ENCODE assay signal across 1 cellular context in the genomic region with DNA sequence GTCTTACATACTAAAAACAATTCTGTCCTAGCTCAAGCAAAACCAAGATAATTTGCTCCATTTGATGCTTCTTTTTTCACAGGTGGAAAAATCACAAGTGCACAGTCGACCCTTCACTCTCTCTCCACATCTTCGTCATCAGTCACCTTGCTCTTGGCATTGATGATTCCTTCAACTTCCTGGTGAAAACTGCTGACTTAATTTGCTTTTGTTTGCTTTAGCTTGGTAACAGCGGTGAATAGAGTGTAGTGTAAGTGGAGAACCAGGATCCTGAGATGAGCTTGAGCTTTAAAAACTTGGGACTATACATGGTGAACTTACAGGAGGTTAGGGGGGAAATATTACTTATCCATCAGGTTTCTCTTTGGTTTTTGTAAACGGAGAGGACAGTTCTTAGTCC.
TF ChIP-seq lines count a peak whose summit lies in the region.

No MANE protein-coding gene starts in this region.

TF ChIP-seq in H1, 55 proteins besides CTCF, POLR2A, EP300 and RAD21 (continued from another document):
- TF ChIP-seq, protein P1, sequence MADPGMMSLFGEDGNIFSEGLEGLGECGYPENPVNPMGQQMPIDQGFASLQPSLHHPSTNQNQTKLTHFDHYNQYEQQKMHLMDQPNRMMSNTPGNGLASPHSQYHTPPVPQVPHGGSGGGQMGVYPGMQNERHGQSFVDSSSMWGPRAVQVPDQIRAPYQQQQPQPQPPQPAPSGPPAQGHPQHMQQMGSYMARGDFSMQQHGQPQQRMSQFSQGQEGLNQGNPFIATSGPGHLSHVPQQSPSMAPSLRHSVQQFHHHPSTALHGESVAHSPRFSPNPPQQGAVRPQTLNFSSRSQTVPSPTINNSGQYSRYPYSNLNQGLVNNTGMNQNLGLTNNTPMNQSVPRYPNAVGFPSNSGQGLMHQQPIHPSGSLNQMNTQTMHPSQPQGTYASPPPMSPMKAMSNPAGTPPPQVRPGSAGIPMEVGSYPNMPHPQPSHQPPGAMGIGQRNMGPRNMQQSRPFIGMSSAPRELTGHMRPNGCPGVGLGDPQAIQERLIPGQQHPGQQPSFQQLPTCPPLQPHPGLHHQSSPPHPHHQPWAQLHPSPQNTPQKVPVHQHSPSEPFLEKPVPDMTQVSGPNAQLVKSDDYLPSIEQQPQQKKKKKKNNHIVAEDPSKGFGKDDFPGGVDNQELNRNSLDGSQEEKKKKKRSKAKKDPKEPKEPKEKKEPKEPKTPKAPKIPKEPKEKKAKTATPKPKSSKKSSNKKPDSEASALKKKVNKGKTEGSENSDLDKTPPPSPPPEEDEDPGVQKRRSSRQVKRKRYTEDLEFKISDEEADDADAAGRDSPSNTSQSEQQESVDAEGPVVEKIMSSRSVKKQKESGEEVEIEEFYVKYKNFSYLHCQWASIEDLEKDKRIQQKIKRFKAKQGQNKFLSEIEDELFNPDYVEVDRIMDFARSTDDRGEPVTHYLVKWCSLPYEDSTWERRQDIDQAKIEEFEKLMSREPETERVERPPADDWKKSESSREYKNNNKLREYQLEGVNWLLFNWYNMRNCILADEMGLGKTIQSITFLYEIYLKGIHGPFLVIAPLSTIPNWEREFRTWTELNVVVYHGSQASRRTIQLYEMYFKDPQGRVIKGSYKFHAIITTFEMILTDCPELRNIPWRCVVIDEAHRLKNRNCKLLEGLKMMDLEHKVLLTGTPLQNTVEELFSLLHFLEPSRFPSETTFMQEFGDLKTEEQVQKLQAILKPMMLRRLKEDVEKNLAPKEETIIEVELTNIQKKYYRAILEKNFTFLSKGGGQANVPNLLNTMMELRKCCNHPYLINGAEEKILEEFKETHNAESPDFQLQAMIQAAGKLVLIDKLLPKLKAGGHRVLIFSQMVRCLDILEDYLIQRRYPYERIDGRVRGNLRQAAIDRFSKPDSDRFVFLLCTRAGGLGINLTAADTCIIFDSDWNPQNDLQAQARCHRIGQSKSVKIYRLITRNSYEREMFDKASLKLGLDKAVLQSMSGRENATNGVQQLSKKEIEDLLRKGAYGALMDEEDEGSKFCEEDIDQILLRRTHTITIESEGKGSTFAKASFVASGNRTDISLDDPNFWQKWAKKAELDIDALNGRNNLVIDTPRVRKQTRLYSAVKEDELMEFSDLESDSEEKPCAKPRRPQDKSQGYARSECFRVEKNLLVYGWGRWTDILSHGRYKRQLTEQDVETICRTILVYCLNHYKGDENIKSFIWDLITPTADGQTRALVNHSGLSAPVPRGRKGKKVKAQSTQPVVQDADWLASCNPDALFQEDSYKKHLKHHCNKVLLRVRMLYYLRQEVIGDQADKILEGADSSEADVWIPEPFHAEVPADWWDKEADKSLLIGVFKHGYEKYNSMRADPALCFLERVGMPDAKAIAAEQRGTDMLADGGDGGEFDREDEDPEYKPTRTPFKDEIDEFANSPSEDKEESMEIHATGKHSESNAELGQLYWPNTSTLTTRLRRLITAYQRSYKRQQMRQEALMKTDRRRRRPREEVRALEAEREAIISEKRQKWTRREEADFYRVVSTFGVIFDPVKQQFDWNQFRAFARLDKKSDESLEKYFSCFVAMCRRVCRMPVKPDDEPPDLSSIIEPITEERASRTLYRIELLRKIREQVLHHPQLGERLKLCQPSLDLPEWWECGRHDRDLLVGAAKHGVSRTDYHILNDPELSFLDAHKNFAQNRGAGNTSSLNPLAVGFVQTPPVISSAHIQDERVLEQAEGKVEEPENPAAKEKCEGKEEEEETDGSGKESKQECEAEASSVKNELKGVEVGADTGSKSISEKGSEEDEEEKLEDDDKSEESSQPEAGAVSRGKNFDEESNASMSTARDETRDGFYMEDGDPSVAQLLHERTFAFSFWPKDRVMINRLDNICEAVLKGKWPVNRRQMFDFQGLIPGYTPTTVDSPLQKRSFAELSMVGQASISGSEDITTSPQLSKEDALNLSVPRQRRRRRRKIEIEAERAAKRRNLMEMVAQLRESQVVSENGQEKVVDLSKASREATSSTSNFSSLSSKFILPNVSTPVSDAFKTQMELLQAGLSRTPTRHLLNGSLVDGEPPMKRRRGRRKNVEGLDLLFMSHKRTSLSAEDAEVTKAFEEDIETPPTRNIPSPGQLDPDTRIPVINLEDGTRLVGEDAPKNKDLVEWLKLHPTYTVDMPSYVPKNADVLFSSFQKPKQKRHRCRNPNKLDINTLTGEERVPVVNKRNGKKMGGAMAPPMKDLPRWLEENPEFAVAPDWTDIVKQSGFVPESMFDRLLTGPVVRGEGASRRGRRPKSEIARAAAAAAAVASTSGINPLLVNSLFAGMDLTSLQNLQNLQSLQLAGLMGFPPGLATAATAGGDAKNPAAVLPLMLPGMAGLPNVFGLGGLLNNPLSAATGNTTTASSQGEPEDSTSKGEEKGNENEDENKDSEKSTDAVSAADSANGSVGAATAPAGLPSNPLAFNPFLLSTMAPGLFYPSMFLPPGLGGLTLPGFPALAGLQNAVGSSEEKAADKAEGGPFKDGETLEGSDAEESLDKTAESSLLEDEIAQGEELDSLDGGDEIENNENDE (IDR thresholded peaks at IDR 0.05; ENCODE audit: insufficient replicate concordance, low read length): no peak
- TF ChIP-seq HDAC2 (IDR thresholded peaks at IDR 0.05; ENCODE audit: borderline replicate concordance in 1 of 2, low read depth in 2 of 2, low read length in 2 of 2) (no peak), CHD2 (IDR thresholded peaks at IDR 0.05; ENCODE audit: low read length) (no peak), CBX8 (IDR thresholded peaks at IDR 0.05; ENCODE audit: borderline replicate concordance, low read depth, low read length) (no peak), ZNF274 (IDR thresholded peaks at IDR 0.05; ENCODE audit: borderline replicate concordance, extremely low read depth, low read length) (no peak), CREB1 (IDR thresholded peaks at IDR 0.05) (no peak)
TF ChIP-seq in H1: peak in this region for 0.
